8 cellular contexts compared by ENCODE assay signal in genomic region chr11:95254139-95254704, GRCh38. TPM values are rescaled to one million over a fixed set of nuclear protein-coding genes. Genes with fewer than 3 reads are reported as not detected.
DNase-seq lines count a peak whose midpoint lies in the region; ATAC-seq and TF ChIP-seq lines count a peak whose summit lies in the region.

No MANE protein-coding gene starts in this region.

- TF ChIP-seq POLR2A in prostate gland (IDR thresholded peaks at IDR 0.05) = no peak

- H3K27ac ChIP-seq in left ventricle myocardium inferior (replicated peaks) (peak overlapping the region; percentile 45), prostate gland (no peak overlapping the region), urinary bladder (ENCODE audit: low read depth) (no peak overlapping the region)

- H3K36me3 ChIP-seq in GM06990 (ENCODE audit: control insufficient read depth, insufficient read depth, low read length) = no peaks in the 10 kb centered on the region
- H3K36me3 ChIP-seq in left ventricle myocardium inferior = no peaks in the 10 kb centered on the region
- H3K36me3 ChIP-seq in prostate gland = no peaks in the 10 kb centered on the region
- H3K36me3 ChIP-seq in urinary bladder (ENCODE audit: insufficient read depth) = no peaks in the 10 kb centered on the region

- intact Hi-C loops in left ventricle myocardium inferior (cut with micrococcal nuclease) = no loop called here
- intact Hi-C loops in prostate gland (cut with DNase I) = no loop called here

- no peaks in the 10 kb centered on the region for H3K9me3 ChIP-seq in left ventricle myocardium inferior (replicated peaks)
- no peaks in the 10 kb centered on the region for H3K9me3 ChIP-seq in prostate gland

- WGBS in prostate gland = 6% methylated on average over 8 of the region's 8 CpGs
- WGBS in urinary bladder = 3% methylated on average over 8 of the region's 8 CpGs

- peak; percentile 76 for DNase-seq in GM06990 (ENCODE audit: extremely low read depth, insufficient read length)
- DNase-seq in NCI-H1092 treated with DMSO at 0.1 percent for 48 hours (lab: John Stamatoyannopoulos, UW) = peak; percentile 99
- DNase-seq in SW480 (ENCODE audit: low spot score) = peak; percentile 75
- DNase-seq in amygdala (lab: John Stamatoyannopoulos, UW) = peak in 54 of 56 donors; percentile 13 to 93 (median 76)
- peak; percentile 67 for DNase-seq in left ventricle myocardium inferior
- peak; percentile 54 for DNase-seq in prostate gland (ENCODE audit: low spot score)

- ATAC-seq in HG02571 (IDR thresholded peaks at IDR 0.05; ENCODE audit: unreplicated experiment) = peak; percentile 99

- H3K27me3 ChIP-seq in GM06990 (replicated peaks; ENCODE audit: control insufficient read depth, insufficient read depth, low read length) = no peaks in the 10 kb centered on the region
- no peaks in the 10 kb centered on the region for H3K27me3 ChIP-seq in left ventricle myocardium inferior (ENCODE audit: low read depth)
- no peaks in the 10 kb centered on the region for H3K27me3 ChIP-seq in prostate gland (replicated peaks; ENCODE audit: insufficient read depth)

- H3K4me1 ChIP-seq in left ventricle myocardium inferior (peaks cover 15% of the 10 kb centered on the region), prostate gland (replicated peaks) (no peaks in the 10 kb centered on the region), urinary bladder (ENCODE audit: insufficient read depth) (no peaks in the 10 kb centered on the region)

- H3K4me3 ChIP-seq in GM06990 (replicated peaks; ENCODE audit: low read depth, low read length) (peak overlapping the region; percentile 30; the same call in 1 of the 2 replicates), left ventricle myocardium inferior (peak overlapping the region; percentile 51), prostate gland (peak overlapping the region in 1 of 2 donors; percentile 11), urinary bladder (ENCODE audit: low read depth, low read length) (peak overlapping the region; percentile 17)

- TF ChIP-seq CTCF in GM06990 (IDR thresholded peaks at IDR 0.05; ENCODE audit: insufficient read depth, low read length, poor library complexity, severe bottlenecking) = no peak
- no peak for TF ChIP-seq CTCF in left ventricle myocardium inferior (IDR thresholded peaks at IDR 0.05; ENCODE audit: borderline replicate concordance)
- no peak for TF ChIP-seq CTCF in prostate gland (IDR thresholded peaks at IDR 0.05)

RNA-seq across cellular contexts. Expression of gene SESN3, which starts 23.2 kb away (rescaled TPM):
- total RNA-seq in left ventricle myocardium inferior (8.1 TPM), prostate gland (10 to 100 TPM; 21.3 to 33.8 TPM), urinary bladder (165 TPM)
- polyA plus RNA-seq in urinary bladder = 6.1 TPM
